31 cellular contexts compared by ENCODE assay signal in genomic region chr13:100559886-100560285, GRCh38.
"Had no signal": no experiment of that assay in that cellular context is flagged by ENCODE, and none has a peak within 500 bp of the region (broad histone marks: within the 10 kb centered on the region; RNA-seq: fewer than 3 reads in every experiment).

No MANE protein-coding gene starts in this region.

- ATAC-seq: pancreas; sciatic nerve; stimulated activated effector memory CD8-positive, alpha-beta T cell treated with anti-CD3 and anti-CD28 coated beads, Interleukin-12 subunit alpha, Interleukin-12 subunit beta, amount 100 ng/mL, for 72 hours; T-cell had no signal

- H3K4me3 Mint-ChIP-seq: activated naive CD4-positive, alpha-beta T cell treated with anti-CD3 and anti-CD28 coated beads, Interleukin-2, amount 10 ng/mL, durations not matched to agents 7 days and 5 days; activated naive CD8-positive, alpha-beta T cell treated with anti-CD3 and anti-CD28 coated beads, Interleukin-2, amount 10 ng/mL, durations not matched to agents 7 days and 5 days; activated T-cell treated with anti-CD3 and anti-CD28 coated beads, Interleukin-2, amount 50 U/mL, for 24 hours; immature natural killer cell; mesothelial cell of epicardium; naive B cell; nephron progenitor cell; stimulated activated effector memory CD8-positive, alpha-beta T cell treated with anti-CD3 and anti-CD28 coated beads, Interleukin-12 subunit alpha, Interleukin-12 subunit beta, amount 100 ng/mL, for 72 hours; stimulated activated naive CD8-positive, alpha-beta T cell treated with anti-CD3 and anti-CD28 coated beads, Interleukin-15, Interleukin-2, amounts not matched to agents 100 ng/mL and 50 ng/mL, for 24 hours; T-cell; T-helper 2 cell treated with Interferon-gamma antibody and Interleukin-4, amounts not matched to agents 5 μg/mL and 100 μg/mL, for 36 hours had no signal

- DNase-seq: activated CD4-positive, alpha-beta T cell treated with anti-CD3 and anti-CD28 coated beads for 4 hours; activated CD4-positive, alpha-beta T cell treated with anti-CD3 and anti-CD28 coated beads, Interleukin-2, amount 50 U/mL, for 48 hours; activated CD4-positive, CD25-positive, alpha-beta regulatory T cell; activated CD8-positive, alpha-beta memory T cell treated with anti-CD3 and anti-CD28 coated beads for 24 hours; activated CD8-positive, alpha-beta memory T cell treated with anti-CD3 and anti-CD28 coated beads, Interleukin-2, amount 50 U/mL, for 48 hours; activated gamma-delta T cell; activated naive CD4-positive, alpha-beta T cell treated with anti-CD3 and anti-CD28 coated beads, Interleukin-2, amount 10 ng/mL, durations not matched to agents 7 days and 5 days; activated naive CD8-positive, alpha-beta T cell treated with anti-CD3 and anti-CD28 coated beads, Interleukin-2, amount 10 ng/mL, durations not matched to agents 7 days and 5 days; activated T-cell treated with anti-CD3 and anti-CD28 coated beads, Interleukin-2, amount 50 U/mL, for 24 hours; amniotic stem cell; central memory CD4-positive, alpha-beta T cell; dermis blood vessel endothelial cell; effector CD8-positive, alpha-beta T cell; heart left ventricle; immature natural killer cell; kidney; naive B cell; nephron progenitor cell; pancreas; retina; stimulated activated CD4-positive, alpha-beta T cell treated with anti-CD3 and anti-CD28 coated beads, Interleukin-4, amount 100 ng/mL, for 24 hours; T-cell had no signal

- H3K4me1 Mint-ChIP-seq: activated naive CD4-positive, alpha-beta T cell treated with anti-CD3 and anti-CD28 coated beads, Interleukin-2, amount 10 ng/mL, durations not matched to agents 7 days and 5 days; activated naive CD8-positive, alpha-beta T cell treated with anti-CD3 and anti-CD28 coated beads, Interleukin-2, amount 10 ng/mL, durations not matched to agents 7 days and 5 days; immature natural killer cell; mesothelial cell of epicardium; stimulated activated effector memory CD8-positive, alpha-beta T cell treated with anti-CD3 and anti-CD28 coated beads, Interleukin-12 subunit alpha, Interleukin-12 subunit beta, amount 100 ng/mL, for 72 hours; T-cell had no signal

- H3K27me3 Mint-ChIP-seq: activated T-cell treated with anti-CD3 and anti-CD28 coated beads, Interleukin-2, amount 50 U/mL, for 24 hours; naive B cell; stimulated activated naive CD8-positive, alpha-beta T cell treated with anti-CD3 and anti-CD28 coated beads, Interleukin-15, Interleukin-2, amounts not matched to agents 100 ng/mL and 50 ng/mL, for 24 hours; T-cell had no signal

- H3K27me3 ChIP-seq: heart left ventricle, neutrophil, pancreas, tibial nerve had no signal

- H3K9me3 ChIP-seq: neutrophil, pancreas, prostate gland had no signal

- H3K9me3 Mint-ChIP-seq: activated naive CD4-positive, alpha-beta T cell treated with anti-CD3 and anti-CD28 coated beads, Interleukin-2, amount 10 ng/mL, durations not matched to agents 7 days and 5 days; activated naive CD8-positive, alpha-beta T cell treated with anti-CD3 and anti-CD28 coated beads, Interleukin-2, amount 10 ng/mL, durations not matched to agents 7 days and 5 days; activated T-cell treated with anti-CD3 and anti-CD28 coated beads, Interleukin-2, amount 50 U/mL, for 24 hours; immature natural killer cell; stimulated activated effector memory CD8-positive, alpha-beta T cell treated with anti-CD3 and anti-CD28 coated beads, Interleukin-12 subunit alpha, Interleukin-12 subunit beta, amount 100 ng/mL, for 72 hours; stimulated activated naive CD8-positive, alpha-beta T cell treated with anti-CD3 and anti-CD28 coated beads, Interleukin-15, Interleukin-2, amounts not matched to agents 100 ng/mL and 50 ng/mL, for 24 hours; T-cell; T-helper 2 cell treated with Interferon-gamma antibody and Interleukin-4, amounts not matched to agents 5 μg/mL and 100 μg/mL, for 36 hours had no signal

- H3K4me1 ChIP-seq: heart left ventricle, prostate gland, tibial nerve had no signal

- H3K27ac Mint-ChIP-seq: activated naive CD4-positive, alpha-beta T cell treated with anti-CD3 and anti-CD28 coated beads, Interleukin-2, amount 10 ng/mL, durations not matched to agents 7 days and 5 days; activated naive CD8-positive, alpha-beta T cell treated with anti-CD3 and anti-CD28 coated beads, Interleukin-2, amount 10 ng/mL, durations not matched to agents 7 days and 5 days; activated T-cell treated with anti-CD3 and anti-CD28 coated beads, Interleukin-2, amount 50 U/mL, for 24 hours; immature natural killer cell; mesothelial cell of epicardium; naive B cell; nephron progenitor cell; stimulated activated effector memory CD8-positive, alpha-beta T cell treated with anti-CD3 and anti-CD28 coated beads, Interleukin-12 subunit alpha, Interleukin-12 subunit beta, amount 100 ng/mL, for 72 hours; stimulated activated naive CD8-positive, alpha-beta T cell treated with anti-CD3 and anti-CD28 coated beads, Interleukin-15, Interleukin-2, amounts not matched to agents 100 ng/mL and 50 ng/mL, for 24 hours; T-cell; T-helper 2 cell treated with Interferon-gamma antibody and Interleukin-4, amounts not matched to agents 5 μg/mL and 100 μg/mL, for 36 hours had no signal

- H3K36me3 ChIP-seq: heart left ventricle, neutrophil, pancreas, prostate gland had no signal

- H3K27ac ChIP-seq: heart left ventricle, neutrophil, pancreas, skin epidermis, tibial nerve had no signal

- H3K4me3 ChIP-seq: heart left ventricle, pancreas, prostate gland, skin epidermis, tibial nerve had no signal

- H3K36me3 Mint-ChIP-seq: activated naive CD4-positive, alpha-beta T cell treated with anti-CD3 and anti-CD28 coated beads, Interleukin-2, amount 10 ng/mL, durations not matched to agents 7 days and 5 days; activated naive CD8-positive, alpha-beta T cell treated with anti-CD3 and anti-CD28 coated beads, Interleukin-2, amount 10 ng/mL, durations not matched to agents 7 days and 5 days; mesothelial cell of epicardium; stimulated activated effector memory CD8-positive, alpha-beta T cell treated with anti-CD3 and anti-CD28 coated beads, Interleukin-12 subunit alpha, Interleukin-12 subunit beta, amount 100 ng/mL, for 72 hours had no signal
